2 cellular contexts compared by ENCODE assay signal in the genomic region with DNA sequence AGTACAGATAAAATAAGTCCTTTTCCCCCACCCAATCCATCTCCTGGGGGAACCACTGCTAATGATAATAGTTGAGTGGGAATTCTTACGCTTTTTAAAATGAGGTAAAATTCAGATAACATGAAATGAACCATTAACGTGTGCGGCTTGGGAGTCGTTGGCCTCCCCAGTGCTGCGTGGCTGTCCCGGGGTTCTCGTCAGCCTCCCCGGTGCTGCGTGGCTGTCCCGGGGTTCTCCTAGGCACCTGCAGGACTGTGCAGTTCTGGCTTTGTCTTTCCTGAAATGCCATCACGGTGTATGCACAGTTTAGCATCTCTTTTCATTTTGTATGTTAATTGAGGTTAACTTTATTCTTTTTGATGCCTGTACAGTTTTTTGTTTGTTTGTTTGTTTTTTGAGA.
TF ChIP-seq lines count a peak whose summit lies in the region.

No MANE protein-coding gene starts in this region.

TF ChIP-seq in GM12878, 131 proteins besides CTCF, POLR2A, EP300 and RAD21:
- no peak for TF ChIP-seq YBX1 (IDR thresholded peaks at IDR 0.05)
- no peak for TF ChIP-seq EZH2 (IDR thresholded peaks at IDR 0.05; ENCODE audit: borderline replicate concordance, control insufficient read depth, low read depth, low read length)
- TF ChIP-seq SUZ12 (IDR thresholded peaks at IDR 0.05; ENCODE audit: unreplicated experiment), result no peak
- TF ChIP-seq JUND (IDR thresholded peaks at IDR 0.05; ENCODE audit: low read depth, low read length), result no peak
- no peak for TF ChIP-seq CREB1 (IDR thresholded peaks at IDR 0.05; ENCODE audit: low read depth)
- TF ChIP-seq CBX3 (IDR thresholded peaks at IDR 0.05; ENCODE audit: borderline replicate concordance, low read depth), result no peak
- no peak for TF ChIP-seq MTA3 (IDR thresholded peaks at IDR 0.05; ENCODE audit: borderline replicate concordance, low read length)
- TF ChIP-seq WRNIP1 (IDR thresholded peaks at IDR 0.05; ENCODE audit: borderline replicate concordance, low read depth, low read length), result no peak
- TF ChIP-seq TBL1XR1 (IDR thresholded peaks at IDR 0.05; ENCODE audit: low read depth, low read length), result no peak
- no peak for TF ChIP-seq PAX8 (IDR thresholded peaks at IDR 0.05)

TF ChIP-seq in WTC11, 78 proteins besides CTCF, POLR2A, EP300 and RAD21:
- TF ChIP-seq, protein P1, sequence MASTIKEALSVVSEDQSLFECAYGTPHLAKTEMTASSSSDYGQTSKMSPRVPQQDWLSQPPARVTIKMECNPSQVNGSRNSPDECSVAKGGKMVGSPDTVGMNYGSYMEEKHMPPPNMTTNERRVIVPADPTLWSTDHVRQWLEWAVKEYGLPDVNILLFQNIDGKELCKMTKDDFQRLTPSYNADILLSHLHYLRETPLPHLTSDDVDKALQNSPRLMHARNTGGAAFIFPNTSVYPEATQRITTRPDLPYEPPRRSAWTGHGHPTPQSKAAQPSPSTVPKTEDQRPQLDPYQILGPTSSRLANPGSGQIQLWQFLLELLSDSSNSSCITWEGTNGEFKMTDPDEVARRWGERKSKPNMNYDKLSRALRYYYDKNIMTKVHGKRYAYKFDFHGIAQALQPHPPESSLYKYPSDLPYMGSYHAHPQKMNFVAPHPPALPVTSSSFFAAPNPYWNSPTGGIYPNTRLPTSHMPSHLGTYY (CRISPR knock-in tag; IDR thresholded peaks at IDR 0.05), result no peak
- TF ChIP-seq FOXJ3 (CRISPR knock-in tag; IDR thresholded peaks at IDR 0.05; ENCODE audit: borderline replicate concordance) (no peak), ZNF671 (CRISPR knock-in tag; IDR thresholded peaks at IDR 0.05) (no peak), ESRRA (CRISPR knock-in tag; IDR thresholded peaks at IDR 0.05; ENCODE audit: borderline replicate concordance) (no peak), CREM (CRISPR knock-in tag; IDR thresholded peaks at IDR 0.05) (no peak), OVOL2 (CRISPR knock-in tag; IDR thresholded peaks at IDR 0.05; ENCODE audit: borderline replicate concordance) (no peak), ELF4 (CRISPR knock-in tag; IDR thresholded peaks at IDR 0.05; ENCODE audit: low read depth) (no peak), PRRX2 (CRISPR knock-in tag; IDR thresholded peaks at IDR 0.05) (no peak), ARID4B (CRISPR knock-in tag; IDR thresholded peaks at IDR 0.05; ENCODE audit: borderline replicate concordance) (no peak), E2F5 (CRISPR knock-in tag; IDR thresholded peaks at IDR 0.05) (no peak), FOXK1 (CRISPR knock-in tag; IDR thresholded peaks at IDR 0.05) (no peak), MYBL2 (CRISPR knock-in tag; IDR thresholded peaks at IDR 0.05) (no peak), HMGA2 (CRISPR knock-in tag; IDR thresholded peaks at IDR 0.05) (no peak), EMX1 (CRISPR knock-in tag; IDR thresholded peaks at IDR 0.05) (no peak), NFYB (CRISPR knock-in tag; conservative IDR thresholded peaks at IDR 0.05; ENCODE audit: low read depth) (no peak), TP53 (CRISPR knock-in tag; IDR thresholded peaks at IDR 0.05) (no peak)
- TF ChIP-seq, protein P2, sequence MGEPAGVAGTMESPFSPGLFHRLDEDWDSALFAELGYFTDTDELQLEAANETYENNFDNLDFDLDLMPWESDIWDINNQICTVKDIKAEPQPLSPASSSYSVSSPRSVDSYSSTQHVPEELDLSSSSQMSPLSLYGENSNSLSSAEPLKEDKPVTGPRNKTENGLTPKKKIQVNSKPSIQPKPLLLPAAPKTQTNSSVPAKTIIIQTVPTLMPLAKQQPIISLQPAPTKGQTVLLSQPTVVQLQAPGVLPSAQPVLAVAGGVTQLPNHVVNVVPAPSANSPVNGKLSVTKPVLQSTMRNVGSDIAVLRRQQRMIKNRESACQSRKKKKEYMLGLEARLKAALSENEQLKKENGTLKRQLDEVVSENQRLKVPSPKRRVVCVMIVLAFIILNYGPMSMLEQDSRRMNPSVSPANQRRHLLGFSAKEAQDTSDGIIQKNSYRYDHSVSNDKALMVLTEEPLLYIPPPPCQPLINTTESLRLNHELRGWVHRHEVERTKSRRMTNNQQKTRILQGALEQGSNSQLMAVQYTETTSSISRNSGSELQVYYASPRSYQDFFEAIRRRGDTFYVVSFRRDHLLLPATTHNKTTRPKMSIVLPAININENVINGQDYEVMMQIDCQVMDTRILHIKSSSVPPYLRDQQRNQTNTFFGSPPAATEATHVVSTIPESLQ (CRISPR knock-in tag; IDR thresholded peaks at IDR 0.05), result no peak
